In genomic region chr1:204520834-204521709, GRCh38 we compare ENCODE assay signal across 7 cellular contexts. TPM values are rescaled to one million over a fixed set of nuclear protein-coding genes. Genes with fewer than 3 reads are reported as not detected.
DNase-seq lines count a peak whose midpoint lies in the region; ATAC-seq and FAIRE-seq lines count a peak whose summit lies in the region.

No MANE protein-coding gene starts in this region.

- ATAC-seq in HG02571 (IDR thresholded peaks at IDR 0.05; ENCODE audit: unreplicated experiment) (peak; percentile 59), left ventricle myocardium superior (peak; percentile 65), HG02870 (IDR thresholded peaks at IDR 0.05; ENCODE audit: unreplicated experiment) (no peak)

- peak; percentile 73 for FAIRE-seq in GM18507 (lab: Jason Lieb, UNC)

- intact Hi-C loops in left ventricle myocardium superior (cut with micrococcal nuclease) = no loop called here

- DNase-seq in GM18507 (ENCODE audit: extremely low spot score, insufficient read length, low read depth) = no peak
- peak; percentile 55 for DNase-seq in NCI-H1105 (lab: John Stamatoyannopoulos, UW)
- DNase-seq in activated T-cell treated with anti-CD3 and anti-CD28 coated beads for 24 hours (ENCODE audit: low read depth) = peak; percentile 46
- DNase-seq in left ventricle myocardium superior = no peak
- DNase-seq in C1 segment of cervical spinal cord (lab: John Stamatoyannopoulos, UW) = no peak

RNA-seq across cellular contexts. Expression of gene MDM4, which starts 4.9 kb away (rescaled TPM):
- 30.1 TPM for total RNA-seq in left ventricle myocardium superior

RNA-seq across cellular contexts. Expression of gene PIK3C2B, which starts 26.5 kb away (rescaled TPM):
- 23.6 TPM for total RNA-seq in left ventricle myocardium superior

Comparison
In these comparisons a context has a peak if more than half of its experiments do, and no peak if none do; other contexts are left out.
1. DNase-seq: peak in NCI-H1105 (single experiment) and activated T-cell treated with anti-CD3 and anti-CD28 coated beads for 24 hours (single experiment); none in GM18507 (single experiment), left ventricle myocardium superior (single experiment) and C1 segment of cervical spinal cord (0 of 14).